In genomic region chr4:69458184-69458826, GRCh38 we compare ENCODE assay signal across 1 cellular context.
TF ChIP-seq lines count a peak whose summit lies in the region.

No MANE protein-coding gene starts in this region.

TF ChIP-seq in HepG2, 621 proteins besides CTCF, POLR2A, EP300 and RAD21 (continued from another document and continues in another):
- TF ChIP-seq, protein P1, sequence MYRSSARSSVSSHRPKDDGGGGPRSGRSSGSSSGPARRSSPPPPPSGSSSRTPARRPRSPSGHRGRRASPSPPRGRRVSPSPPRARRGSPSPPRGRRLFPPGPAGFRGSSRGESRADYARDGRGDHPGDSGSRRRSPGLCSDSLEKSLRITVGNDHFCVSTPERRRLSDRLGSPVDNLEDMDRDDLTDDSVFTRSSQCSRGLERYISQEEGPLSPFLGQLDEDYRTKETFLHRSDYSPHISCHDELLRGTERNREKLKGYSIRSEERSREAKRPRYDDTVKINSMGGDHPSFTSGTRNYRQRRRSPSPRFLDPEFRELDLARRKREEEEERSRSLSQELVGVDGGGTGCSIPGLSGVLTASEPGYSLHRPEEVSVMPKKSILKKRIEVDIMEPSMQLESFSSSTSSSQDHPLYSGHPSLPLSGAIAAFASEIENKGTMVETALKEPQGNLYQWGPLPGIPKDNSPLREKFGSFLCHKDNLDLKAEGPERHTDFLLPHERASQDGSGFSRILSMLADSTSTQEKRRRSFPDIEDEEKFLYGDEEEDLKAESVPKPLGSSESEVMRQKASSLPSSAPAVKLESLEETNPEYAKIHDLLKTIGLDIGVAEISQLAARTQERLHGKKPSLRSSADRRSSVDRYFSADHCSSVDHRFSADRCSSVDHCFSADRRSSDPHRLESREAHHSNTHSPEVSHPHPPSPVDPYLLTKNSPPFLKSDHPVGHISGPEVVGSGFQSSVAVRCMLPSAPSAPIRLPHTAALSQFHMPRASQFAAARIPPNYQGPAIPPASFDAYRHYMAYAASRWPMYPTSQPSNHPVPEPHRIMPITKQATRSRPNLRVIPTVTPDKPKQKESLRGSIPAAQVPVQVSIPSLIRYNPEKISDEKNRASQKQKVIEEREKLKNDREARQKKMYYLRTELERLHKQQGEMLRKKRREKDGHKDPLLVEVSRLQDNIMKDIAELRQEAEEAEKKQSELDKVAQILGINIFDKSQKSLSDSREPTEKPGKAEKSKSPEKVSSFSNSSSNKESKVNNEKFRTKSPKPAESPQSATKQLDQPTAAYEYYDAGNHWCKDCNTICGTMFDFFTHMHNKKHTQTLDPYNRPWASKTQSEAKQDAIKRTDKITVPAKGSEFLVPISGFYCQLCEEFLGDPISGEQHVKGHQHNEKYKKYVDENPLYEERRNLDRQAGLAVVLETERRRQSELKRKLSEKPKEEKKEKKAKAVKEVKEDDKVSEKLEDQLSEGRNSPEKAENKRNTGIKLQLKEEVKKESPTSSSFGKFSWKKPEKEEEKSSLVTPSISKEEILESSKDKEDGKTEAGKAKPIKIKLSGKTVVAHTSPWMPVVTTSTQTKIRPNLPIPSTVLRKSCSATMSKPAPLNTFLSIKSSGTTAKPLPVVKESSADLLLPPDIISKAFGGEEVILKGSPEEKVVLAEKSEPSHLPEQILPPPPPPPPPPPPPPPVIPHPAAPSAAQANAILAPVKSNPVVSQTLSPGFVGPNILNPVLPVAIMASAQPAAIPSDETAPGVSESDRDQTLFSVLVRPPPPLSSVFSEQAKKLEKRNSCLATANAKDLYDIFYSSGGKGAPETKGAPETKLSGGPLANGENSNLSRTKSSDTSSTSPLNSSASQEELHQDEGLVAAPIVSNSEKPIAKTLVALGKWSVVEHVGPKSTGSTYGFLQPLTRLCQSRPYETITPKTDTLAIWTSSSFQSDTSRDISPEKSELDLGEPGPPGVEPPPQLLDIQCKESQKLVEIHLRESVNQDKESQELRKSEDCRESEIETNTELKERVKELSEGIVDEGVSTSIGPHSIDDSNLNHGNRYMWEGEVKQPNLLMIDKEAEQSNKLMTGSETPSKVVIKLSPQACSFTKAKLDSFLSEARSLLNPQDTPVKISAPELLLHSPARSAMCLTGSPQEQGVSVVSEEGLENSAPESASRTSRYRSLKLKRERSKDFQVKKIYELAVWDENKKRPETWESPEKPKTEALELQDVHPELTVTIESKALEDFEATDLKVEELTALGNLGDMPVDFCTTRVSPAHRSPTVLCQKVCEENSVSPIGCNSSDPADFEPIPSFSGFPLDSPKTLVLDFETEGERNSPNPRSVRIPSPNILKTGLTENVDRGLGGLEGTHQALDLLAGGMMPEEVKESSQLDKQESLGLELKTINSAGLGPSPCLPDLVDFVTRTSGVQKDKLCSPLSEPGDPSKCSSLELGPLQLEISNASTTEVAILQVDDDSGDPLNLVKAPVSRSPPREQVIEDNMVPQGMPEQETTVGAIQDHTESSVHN (CRISPR knock-in tag; IDR thresholded peaks at IDR 0.05), result no peak
- peak; percentile 56; the same call in 1 of the 2 replicates for TF ChIP-seq TARDBP (CRISPR knock-in tag; IDR thresholded peaks at IDR 0.05)
- TF ChIP-seq, protein P2, sequence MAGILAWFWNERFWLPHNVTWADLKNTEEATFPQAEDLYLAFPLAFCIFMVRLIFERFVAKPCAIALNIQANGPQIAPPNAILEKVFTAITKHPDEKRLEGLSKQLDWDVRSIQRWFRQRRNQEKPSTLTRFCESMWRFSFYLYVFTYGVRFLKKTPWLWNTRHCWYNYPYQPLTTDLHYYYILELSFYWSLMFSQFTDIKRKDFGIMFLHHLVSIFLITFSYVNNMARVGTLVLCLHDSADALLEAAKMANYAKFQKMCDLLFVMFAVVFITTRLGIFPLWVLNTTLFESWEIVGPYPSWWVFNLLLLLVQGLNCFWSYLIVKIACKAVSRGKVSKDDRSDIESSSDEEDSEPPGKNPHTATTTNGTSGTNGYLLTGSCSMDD (CRISPR knock-in tag; IDR thresholded peaks at IDR 0.05), result no peak
- TF ChIP-seq ZNF331 (CRISPR knock-in tag; IDR thresholded peaks at IDR 0.05), result peak; percentile 83; the same call in 1 of the 2 replicates
- 0 out of 2 replicates have a peak, but pooled peaks have one; percentile 21 for TF ChIP-seq ZNF580 (CRISPR knock-in tag; IDR thresholded peaks at IDR 0.05; ENCODE audit: borderline replicate concordance, low read depth)
- TF ChIP-seq ZNF562 (CRISPR knock-in tag; IDR thresholded peaks at IDR 0.05; ENCODE audit: borderline replicate concordance), result no peak
- no peak for TF ChIP-seq ZBTB10 (CRISPR knock-in tag; IDR thresholded peaks at IDR 0.05; ENCODE audit: borderline replicate concordance)
- TF ChIP-seq FLYWCH1 (CRISPR knock-in tag; IDR thresholded peaks at IDR 0.05), result no peak
- peak; percentile 84; the same call in 1 of the 2 replicates for TF ChIP-seq RBAK (CRISPR knock-in tag; IDR thresholded peaks at IDR 0.05)
- no peak for TF ChIP-seq CENPX (CRISPR knock-in tag; IDR thresholded peaks at IDR 0.05)
- TF ChIP-seq ZNF713 (CRISPR knock-in tag; IDR thresholded peaks at IDR 0.05), result no peak
- TF ChIP-seq SAFB2 (CRISPR knock-in tag; IDR thresholded peaks at IDR 0.05; ENCODE audit: borderline replicate concordance, low read depth), result no peak
- peak; percentile 90 for TF ChIP-seq NFIC (IDR thresholded peaks at IDR 0.05; ENCODE audit: low read length)
- TF ChIP-seq ZNF597 (CRISPR knock-in tag; IDR thresholded peaks at IDR 0.05), result no peak
- TF ChIP-seq ZNF33B (CRISPR knock-in tag; IDR thresholded peaks at IDR 0.05), result no peak
- peak; percentile 37; the same call in 1 of the 2 replicates for TF ChIP-seq ZKSCAN8 (CRISPR knock-in tag; IDR thresholded peaks at IDR 0.05; ENCODE audit: borderline replicate concordance)
- peak; percentile 97 for TF ChIP-seq ZNF652 (CRISPR knock-in tag; IDR thresholded peaks at IDR 0.05; ENCODE audit: borderline replicate concordance, low read depth)
- no peak for TF ChIP-seq KMT2A (CRISPR knock-in tag; IDR thresholded peaks at IDR 0.05)
- TF ChIP-seq ZFP1 (CRISPR knock-in tag; IDR thresholded peaks at IDR 0.05), result no peak
- TF ChIP-seq ZNF878 (CRISPR knock-in tag; IDR thresholded peaks at IDR 0.05), result no peak
- TF ChIP-seq ZNF367 (CRISPR knock-in tag; IDR thresholded peaks at IDR 0.05; ENCODE audit: borderline replicate concordance), result no peak
- peak; percentile 43; the same call in 1 of the 2 replicates for TF ChIP-seq GATA4 (IDR thresholded peaks at IDR 0.05; ENCODE audit: borderline replicate concordance, low read depth)
- no peak for TF ChIP-seq TBX2 (CRISPR knock-in tag; IDR thresholded peaks at IDR 0.05; ENCODE audit: borderline replicate concordance)
- no peak for TF ChIP-seq GTF3A (CRISPR knock-in tag; conservative IDR thresholded peaks at IDR 0.05)
- TF ChIP-seq PHF5A (CRISPR knock-in tag; IDR thresholded peaks at IDR 0.05; ENCODE audit: low read depth, unreplicated experiment), result no peak
- no peak for TF ChIP-seq ZNF282 (IDR thresholded peaks at IDR 0.05; ENCODE audit: partially characterized antibody)
- TF ChIP-seq ZNF782 (CRISPR knock-in tag; IDR thresholded peaks at IDR 0.05; ENCODE audit: borderline replicate concordance), result no peak
- TF ChIP-seq, protein P3, sequence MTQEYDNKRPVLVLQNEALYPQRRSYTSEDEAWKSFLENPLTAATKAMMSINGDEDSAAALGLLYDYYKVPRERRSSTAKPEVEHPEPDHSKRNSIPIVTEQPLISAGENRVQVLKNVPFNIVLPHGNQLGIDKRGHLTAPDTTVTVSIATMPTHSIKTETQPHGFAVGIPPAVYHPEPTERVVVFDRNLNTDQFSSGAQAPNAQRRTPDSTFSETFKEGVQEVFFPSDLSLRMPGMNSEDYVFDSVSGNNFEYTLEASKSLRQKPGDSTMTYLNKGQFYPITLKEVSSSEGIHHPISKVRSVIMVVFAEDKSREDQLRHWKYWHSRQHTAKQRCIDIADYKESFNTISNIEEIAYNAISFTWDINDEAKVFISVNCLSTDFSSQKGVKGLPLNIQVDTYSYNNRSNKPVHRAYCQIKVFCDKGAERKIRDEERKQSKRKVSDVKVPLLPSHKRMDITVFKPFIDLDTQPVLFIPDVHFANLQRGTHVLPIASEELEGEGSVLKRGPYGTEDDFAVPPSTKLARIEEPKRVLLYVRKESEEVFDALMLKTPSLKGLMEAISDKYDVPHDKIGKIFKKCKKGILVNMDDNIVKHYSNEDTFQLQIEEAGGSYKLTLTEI (CRISPR knock-in tag; conservative IDR thresholded peaks at IDR 0.05), result no peak
- 0 out of 2 replicates have a peak, but pooled peaks have one; percentile 66 for TF ChIP-seq RCOR2 (CRISPR knock-in tag; IDR thresholded peaks at IDR 0.05)
- peak; percentile 75; the same call in 1 of the 2 replicates for TF ChIP-seq MBD4 (IDR thresholded peaks at IDR 0.05; ENCODE audit: borderline replicate concordance, low read length)
- no peak for TF ChIP-seq XRCC5 (optimal IDR thresholded peaks at IDR 0.05; ENCODE audit: low read length)
- 0 out of 2 replicates have a peak, but pooled peaks have one; percentile 20 for TF ChIP-seq ELF1 (CRISPR knock-in tag; IDR thresholded peaks at IDR 0.05)
- TF ChIP-seq HNRNPLL (IDR thresholded peaks at IDR 0.05; ENCODE audit: low read depth, low read length, poor library complexity, severe bottlenecking), result no peak
- TF ChIP-seq ZNF710 (CRISPR knock-in tag; IDR thresholded peaks at IDR 0.05; ENCODE audit: borderline replicate concordance), result peak; percentile 96
- TF ChIP-seq ZFP36L1 (CRISPR knock-in tag; IDR thresholded peaks at IDR 0.05), result no peak
- TF ChIP-seq ATRX (CRISPR knock-in tag; IDR thresholded peaks at IDR 0.05; ENCODE audit: borderline replicate concordance), result no peak
- TF ChIP-seq MATR3 (CRISPR knock-in tag; IDR thresholded peaks at IDR 0.05), result no peak
- TF ChIP-seq ZKSCAN1 (IDR thresholded peaks at IDR 0.05; ENCODE audit: low read length), result no peak
- no peak for TF ChIP-seq AGO2 (optimal IDR thresholded peaks at IDR 0.05; ENCODE audit: low read depth, low read length)
- peak; percentile 79 for TF ChIP-seq HDAC2 (CRISPR knock-in tag; IDR thresholded peaks at IDR 0.05)
- TF ChIP-seq SMAD1 (CRISPR knock-in tag; IDR thresholded peaks at IDR 0.05; ENCODE audit: borderline replicate concordance, low read depth), result no peak
- no peak for TF ChIP-seq RFX5 (IDR thresholded peaks at IDR 0.05; ENCODE audit: low read depth, low read length)
- TF ChIP-seq HNRNPK (IDR thresholded peaks at IDR 0.05; ENCODE audit: low read depth, low read length, poor library complexity, severe bottlenecking), result no peak
- no peak for TF ChIP-seq ZNF446 (CRISPR knock-in tag; IDR thresholded peaks at IDR 0.05)
- no peak for TF ChIP-seq ZNF432 (CRISPR knock-in tag; IDR thresholded peaks at IDR 0.05; ENCODE audit: borderline replicate concordance)
- no peak for TF ChIP-seq BHLHE40 (IDR thresholded peaks at IDR 0.05; ENCODE audit: low read length)
- TF ChIP-seq GPBP1L1 (CRISPR knock-in tag; IDR thresholded peaks at IDR 0.05), result no peak
